In genomic region chr3:86554346-86554745, GRCh38 we compare ENCODE assay signal across 14 cellular contexts.
DNase-seq lines count a peak whose midpoint lies in the region; ATAC-seq and TF ChIP-seq lines count a peak whose summit lies in the region.
"Had no signal": no experiment of that assay in that cellular context is flagged by ENCODE, and none has a peak within 500 bp of the region (broad histone marks: within the 10 kb centered on the region; RNA-seq: fewer than 3 reads in every experiment).

No MANE protein-coding gene starts in this region.

- H3K36me3 ChIP-seq in BE2C, result no peaks in the 10 kb centered on the region

- no peak overlapping the region for H3K4me3 ChIP-seq in BE2C (ENCODE audit: low read depth, low read length)
- H3K4me3 ChIP-seq: SK-N-MC had no signal

- H3K9me3 ChIP-seq in BE2C, result no peaks in the 10 kb centered on the region

- no peaks in the 10 kb centered on the region for H3K27me3 ChIP-seq in BE2C

- DNase-seq in RKO (ENCODE audit: low spot score), result peak; percentile 5
- DNase-seq in islet precursor cell, result peak; percentile 60
- DNase-seq in LoVo (ENCODE audit: low spot score), result no peak
- DNase-seq in BE2C, result no peak
- DNase-seq in T-helper 1 cell, result no peak
- DNase-seq: DMS 273 treated with DMSO at 0.1 percent for 48 hours; GOT3; MM.1S; NCI-H187; NCI-H526 treated with DMSO at 0.1 percent for 48 hours; NK-92 treated with Interleukin-12 subunit alpha and Interleukin-12 subunit beta, amount 100 ng/mL, for 24 hours had no signal

- peaks cover 6% of the 10 kb centered on the region for H3K4me1 ChIP-seq in BE2C

- TF ChIP-seq CTCF in BE2C (IDR thresholded peaks at IDR 0.05; ENCODE audit: low read depth, low read length), result no peak

- ATAC-seq in GM18508 (IDR thresholded peaks at IDR 0.05; ENCODE audit: insufficient read depth, unreplicated experiment) (peak; percentile 87), HG02852 (IDR thresholded peaks at IDR 0.05; ENCODE audit: unreplicated experiment) (peak; percentile 67)

Comparison
In these comparisons a context has a peak if more than half of its experiments do, and no peak if none do; other contexts are left out.
1. DNase-seq: peak in RKO (single experiment) and islet precursor cell (single experiment); none in LoVo (single experiment), BE2C (single experiment) and T-helper 1 cell (0 of 5).